ENCODE assay signal across 8 cellular contexts in the genomic region with DNA sequence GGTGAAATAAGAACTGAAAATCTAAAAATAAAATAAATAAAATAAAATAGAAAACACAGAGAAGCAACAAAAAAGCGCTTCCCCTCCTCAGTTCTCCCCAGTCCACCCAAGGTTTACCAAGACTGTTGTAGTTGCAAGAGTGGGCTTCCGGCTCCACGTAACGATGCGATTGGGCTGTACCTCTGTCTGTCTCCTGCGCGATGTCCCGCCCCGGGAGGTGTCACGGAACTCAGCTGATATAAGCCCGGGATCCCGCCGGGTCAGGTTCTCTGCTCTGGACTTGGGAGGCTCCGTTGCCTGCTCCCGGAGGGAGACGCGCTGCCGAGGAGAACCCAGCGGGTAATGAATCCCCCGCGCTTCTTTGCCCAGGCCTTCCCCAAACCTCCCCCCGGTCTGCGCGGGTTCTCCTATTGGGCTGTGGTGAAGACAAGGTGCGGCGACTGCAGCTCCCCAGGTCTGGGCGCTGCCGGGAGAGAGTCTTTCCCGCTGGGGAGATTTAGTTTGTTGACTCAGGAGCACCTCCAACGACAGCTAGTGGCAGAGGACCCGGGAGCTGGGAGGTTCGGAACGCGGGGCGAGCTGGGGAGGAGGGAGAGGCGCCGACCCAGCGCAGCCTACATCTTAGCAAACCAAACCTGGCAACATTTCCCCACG. TPM values are rescaled to one million over a fixed set of nuclear protein-coding genes. Genes with fewer than 3 reads are reported as not detected.
DNase-seq lines count a peak whose midpoint lies in the region; ATAC-seq and TF ChIP-seq lines count a peak whose summit lies in the region.

A gene (plus strand): TSS at position 268 of the 654 bp plus-strand sequence. CDS start 15,619 bp downstream, outside the sequence.

- peak; percentile 44 for ATAC-seq in GM19468 (IDR thresholded peaks at IDR 0.05; ENCODE audit: extremely low read depth, unreplicated experiment)
- ATAC-seq in activated T-cell treated with anti-CD3 and anti-CD28 coated beads, Interleukin-2, amount 50 U/mL, for 72 hours (replicated peaks in 1 of 2) = peak; percentile 71 to 75

- 0% methylated on average over 11 of the region's 39 CpGs for WGBS in esophagus muscularis mucosa

- TF ChIP-seq CTCF in esophagus muscularis mucosa (IDR thresholded peaks at IDR 0.05) = no peak

- peak; percentile 83 for DNase-seq in COLO668 (lab: John Stamatoyannopoulos, UW; ENCODE audit: unreplicated experiment)
- DNase-seq in HS-5 (ENCODE audit: low read depth) = peak; percentile 71
- DNase-seq in OCI-M2 (lab: John Stamatoyannopoulos, UW; ENCODE audit: unreplicated experiment) = peak; percentile 56
- peak; percentile 93 to 95 for DNase-seq in activated T-cell treated with anti-CD3 and anti-CD28 coated beads, Interleukin-2, amount 50 U/mL, for 72 hours
- DNase-seq in esophagus muscularis mucosa (ENCODE audit: extremely low spot score) = peak; percentile 99
- peak; percentile 86 to 93 for DNase-seq in stimulated activated CD8-positive, alpha-beta memory T cell treated with anti-CD3 and anti-CD28 coated beads, Interleukin-7, amount 100 ng/mL, for 1 hour (ENCODE audit: low read depth in 2 of 2)

- H3K27ac Mint-ChIP-seq in activated T-cell treated with anti-CD3 and anti-CD28 coated beads, Interleukin-2, amount 50 U/mL, for 72 hours = peak within 1 kb of the TSS; percentile 96

- H3K36me3 ChIP-seq in esophagus muscularis mucosa (peaks cover 0 to 5% (median under 1%) of the 10 kb centered on the region in 4 donors), muscle layer of colon (ENCODE audit: insufficient read depth, low read length) (peaks cover 6% of the 10 kb centered on the region)

- H3K4me1 Mint-ChIP-seq in activated T-cell treated with anti-CD3 and anti-CD28 coated beads, Interleukin-2, amount 50 U/mL, for 72 hours (ENCODE audit: low read depth) = peaks cover 75% of the 10 kb centered on the region

- H3K27me3 ChIP-seq in esophagus muscularis mucosa (no peaks in the 10 kb centered on the region), muscle layer of colon (ENCODE audit: control insufficient read depth in 1 of 2, insufficient read depth in 2 of 2, low read length in 2 of 2) (no peaks in the 10 kb centered on the region)

- no peak for TF ChIP-seq EP300 in esophagus muscularis mucosa (IDR thresholded peaks at IDR 0.05)

- H3K27ac ChIP-seq in esophagus muscularis mucosa (replicated peaks in 1 of 4) = peak within 1 kb of the TSS; percentile 96 to 98 (median 97)
- peak within 1 kb of the TSS; percentile 100 for H3K27ac ChIP-seq in muscle layer of colon (ENCODE audit: low read depth, low read length)

- no peaks in the 10 kb centered on the region for H3K9me3 ChIP-seq in esophagus muscularis mucosa
- no peaks in the 10 kb centered on the region for H3K9me3 ChIP-seq in muscle layer of colon (ENCODE audit: low read length)

- H3K4me3 ChIP-seq in esophagus muscularis mucosa (peak within 1 kb of the TSS; percentile 73 to 87 (median 78)), muscle layer of colon (ENCODE audit: low read depth in 1 of 2, low read length in 2 of 2) (peak within 1 kb of the TSS; percentile 89 to 96)

- H3K27me3 Mint-ChIP-seq in activated T-cell treated with anti-CD3 and anti-CD28 coated beads, Interleukin-2, amount 50 U/mL, for 72 hours (ENCODE audit: low read depth) = no peaks in the 10 kb centered on the region

- peak; percentile 98 for TF ChIP-seq POLR2A in esophagus muscularis mucosa (IDR thresholded peaks at IDR 0.05; ENCODE audit: low read depth)

- peaks cover 26 to 53% (median 49%) of the 10 kb centered on the region in 4 donors for H3K4me1 ChIP-seq in esophagus muscularis mucosa
- peaks cover 26% of the 10 kb centered on the region for H3K4me1 ChIP-seq in muscle layer of colon (ENCODE audit: insufficient read depth, low read length)

- peak within 1 kb of the TSS; percentile 92 to 96 for H3K4me3 Mint-ChIP-seq in activated T-cell treated with anti-CD3 and anti-CD28 coated beads, Interleukin-2, amount 50 U/mL, for 72 hours

- peak within 1 kb of the TSS; percentile 93 for H3K9ac ChIP-seq in muscle layer of colon (ENCODE audit: low read length)

- intact Hi-C loops in esophagus muscularis mucosa (cut with DNase I) = loop anchor here (5.0 to 10.0 kb wide), 4 partner anchors 69 to 268 kb away; a partner anchor contains a TSS

- peaks cover 8 to 12% of the 10 kb centered on the region in 2 donors for H3K36me3 Mint-ChIP-seq in activated T-cell treated with anti-CD3 and anti-CD28 coated beads, Interleukin-2, amount 50 U/mL, for 72 hours (ENCODE audit: insufficient read depth in 2 of 2)

- H3K9me3 Mint-ChIP-seq in activated T-cell treated with anti-CD3 and anti-CD28 coated beads, Interleukin-2, amount 50 U/mL, for 72 hours = no peaks in the 10 kb centered on the region

RNA-seq across cellular contexts. Expression of the gene that starts here (rescaled TPM):
- total RNA-seq in activated T-cell treated with anti-CD3 and anti-CD28 coated beads, Interleukin-2, amount 50 U/mL, for 72 hours = 10 to 100 TPM; 53.8 to 70.3 TPM
- 10 to 100 TPM; 17.9 to 33.4 (median 26.9) TPM for total RNA-seq in esophagus muscularis mucosa

Comparison
In these comparisons a context has a peak if more than half of its experiments do, and no peak if none do; other contexts are left out.
1. Peak in every context shown above with its lines: DNase-seq, ATAC-seq, H3K4me3 ChIP-seq and H3K27ac ChIP-seq.